21 cellular contexts compared by ENCODE assay signal in the genomic region with DNA sequence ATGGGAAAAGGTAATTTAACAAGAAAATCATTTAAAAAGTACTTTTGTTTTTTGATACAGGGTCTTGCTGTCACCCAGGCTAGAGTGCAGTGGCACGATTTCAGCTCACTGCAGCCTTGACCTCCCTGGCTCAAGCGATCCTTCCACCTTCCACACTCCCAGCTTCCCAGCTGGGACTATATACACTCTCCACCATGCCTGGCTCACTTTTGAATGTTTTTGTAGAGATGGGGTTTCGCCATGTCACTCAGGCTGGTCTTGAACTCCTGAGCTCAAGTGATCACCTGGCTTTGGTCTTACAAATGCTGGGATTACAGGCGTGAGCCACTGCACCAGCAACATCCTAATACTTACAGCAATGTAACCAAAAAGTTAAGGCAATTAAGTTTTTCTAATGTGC. TPM values are rescaled to one million over a fixed set of nuclear protein-coding genes. Genes with fewer than 3 reads are reported as not detected.
DNase-seq lines count a peak whose midpoint lies in the region; ATAC-seq and TF ChIP-seq lines count a peak whose summit lies in the region.
"Had no signal": no experiment of that assay in that cellular context is flagged by ENCODE, and none has a peak within 500 bp of the region (broad histone marks: within the 10 kb centered on the region; RNA-seq: fewer than 3 reads in every experiment).

No MANE protein-coding gene starts in this region.

- TF ChIP-seq CTCF in 22Rv1 (IDR thresholded peaks at IDR 0.05) (no peak), RWPE1 (conservative IDR thresholded peaks at IDR 0.05; ENCODE audit: low read depth) (no peak), osteocyte (IDR thresholded peaks at IDR 0.05) (no peak)

- H3K27ac Mint-ChIP-seq in activated CD4-positive, alpha-beta T cell treated with anti-CD3 and anti-CD28 coated beads for 36 hours, result peak overlapping the region; percentile 60
- peak overlapping the region; percentile 41 for H3K27ac Mint-ChIP-seq in dendritic cell treated with granulocyte-macrophage colony-stimulating factor and Interleukin-4, amounts not matched to agents 40 ng/mL and 50 ng/mL, for 4 days
- H3K27ac Mint-ChIP-seq in osteocyte (ENCODE audit: unreplicated experiment), result no peak overlapping the region

- H3K9me3 Mint-ChIP-seq in activated CD4-positive, alpha-beta T cell treated with anti-CD3 and anti-CD28 coated beads for 36 hours (ENCODE audit: low read depth), result no peaks in the 10 kb centered on the region
- H3K9me3 Mint-ChIP-seq in dendritic cell treated with granulocyte-macrophage colony-stimulating factor and Interleukin-4, amounts not matched to agents 40 ng/mL and 50 ng/mL, for 4 days, result no peaks in the 10 kb centered on the region
- H3K9me3 Mint-ChIP-seq in osteocyte (ENCODE audit: unreplicated experiment), result no peaks in the 10 kb centered on the region

- H3K36me3 Mint-ChIP-seq in activated CD4-positive, alpha-beta T cell treated with anti-CD3 and anti-CD28 coated beads for 36 hours (ENCODE audit: low read depth), result peaks cover 69% of the 10 kb centered on the region
- peaks cover 74% of the 10 kb centered on the region for H3K36me3 Mint-ChIP-seq in dendritic cell treated with granulocyte-macrophage colony-stimulating factor and Interleukin-4, amounts not matched to agents 40 ng/mL and 50 ng/mL, for 4 days (ENCODE audit: low read depth)
- H3K36me3 Mint-ChIP-seq in osteocyte (ENCODE audit: unreplicated experiment), result peaks cover 39% of the 10 kb centered on the region

- ATAC-seq in activated CD4-positive, alpha-beta T cell treated with anti-CD3 and anti-CD28 coated beads for 36 hours, result no peak

- CTCF ChIA-PET in activated CD4-positive, alpha-beta T cell treated with anti-CD3 and anti-CD28 coated beads for 36 hours (lab: Charles Lee), result interaction anchor here (0.8 kb wide), 1 partner anchor 10 kb away, joined by 3 read pairs; no protein-coding TSS in a partner anchor
- CTCF ChIA-PET in RWPE1 (lab: Yijun Ruan, JAX), result no interaction called here

- no peak overlapping the region for H3K4me3 Mint-ChIP-seq in activated CD4-positive, alpha-beta T cell treated with anti-CD3 and anti-CD28 coated beads for 36 hours
- no peak overlapping the region for H3K4me3 Mint-ChIP-seq in dendritic cell treated with granulocyte-macrophage colony-stimulating factor and Interleukin-4, amounts not matched to agents 40 ng/mL and 50 ng/mL, for 4 days
- no peak overlapping the region for H3K4me3 Mint-ChIP-seq in osteocyte (ENCODE audit: unreplicated experiment)

- H3K27me3 Mint-ChIP-seq in activated CD4-positive, alpha-beta T cell treated with anti-CD3 and anti-CD28 coated beads for 36 hours, result no peaks in the 10 kb centered on the region
- no peaks in the 10 kb centered on the region for H3K27me3 Mint-ChIP-seq in dendritic cell treated with granulocyte-macrophage colony-stimulating factor and Interleukin-4, amounts not matched to agents 40 ng/mL and 50 ng/mL, for 4 days
- H3K27me3 Mint-ChIP-seq in osteocyte (ENCODE audit: unreplicated experiment), result no peaks in the 10 kb centered on the region
- H3K27me3 Mint-ChIP-seq: progenitor cell of endocrine pancreas had no signal

- no peak for DNase-seq in activated CD4-positive, alpha-beta T cell treated with anti-CD3 and anti-CD28 coated beads for 36 hours
- DNase-seq in activated CD4-positive, alpha-beta T cell treated with anti-CD3 and anti-CD28 coated beads for 4 hours, result no peak
- no peak for DNase-seq in RWPE1 (ENCODE audit: low spot score)
- DNase-seq in kidney glomerular epithelial cell (lab: John Stamatoyannopoulos, UW), result no peak
- DNase-seq in osteocyte (ENCODE audit: extremely low spot score, unreplicated experiment), result no peak
- no peak for DNase-seq in stimulated activated CD4-positive, alpha-beta T cell treated with anti-CD3 and anti-CD28 coated beads, Interleukin-4, amount 100 ng/mL, for 4 hours
- DNase-seq: activated CD4-positive, alpha-beta T cell treated with anti-CD3 and anti-CD28 coated beads for 48 hours; anterior cingulate cortex; dorsolateral prefrontal cortex; GDM1; KG1; NCI-H1436 treated with DMSO at 0.1 percent for 48 hours; NCI-H2107; NCI-H446; OCI-M1; Right ventricle myocardium superior; stimulated activated CD8-positive, alpha-beta memory T cell treated with anti-CD3 and anti-CD28 coated beads, Interleukin-4, amount 100 ng/mL, for 48 hours; upper lobe of left lung had no signal

- H3K27ac ChIP-seq in 22Rv1 (0 out of 2 replicates have a peak overlapping the region, but pooled peaks have one; percentile 32), RWPE1 (peak overlapping the region; percentile 49)
- H3K27ac ChIP-seq: dorsolateral prefrontal cortex, upper lobe of left lung had no signal

- H3K4me1 Mint-ChIP-seq in activated CD4-positive, alpha-beta T cell treated with anti-CD3 and anti-CD28 coated beads for 36 hours, result peaks cover 44% of the 10 kb centered on the region
- peaks cover 34% of the 10 kb centered on the region for H3K4me1 Mint-ChIP-seq in dendritic cell treated with granulocyte-macrophage colony-stimulating factor and Interleukin-4, amounts not matched to agents 40 ng/mL and 50 ng/mL, for 4 days (ENCODE audit: low read depth)
- peaks cover 31% of the 10 kb centered on the region for H3K4me1 Mint-ChIP-seq in osteocyte (ENCODE audit: unreplicated experiment)

- intact Hi-C loops in activated CD4-positive, alpha-beta T cell treated with anti-CD3 and anti-CD28 coated beads for 36 hours (cut with DNase I, micrococcal nuclease), result no loop called here
- intact Hi-C loops in dendritic cell treated with granulocyte-macrophage colony-stimulating factor and Interleukin-4, amounts not matched to agents 40 ng/mL and 50 ng/mL, for 4 days (cut with micrococcal nuclease), result no loop called here

- POLR2A ChIA-PET in activated CD4-positive, alpha-beta T cell treated with anti-CD3 and anti-CD28 coated beads for 36 hours (lab: Charles Lee), result interaction anchor here (1.0 to 2.4 kb wide), 2 partner anchors 44 to 107 kb away, joined by 3 to 7 read pairs; a partner anchor contains a TSS
- POLR2A ChIA-PET in RWPE1 (lab: Yijun Ruan, JAX; ENCODE audit: low non-redundant PET), result no interaction called here

RNA-seq across cellular contexts. Expression of a gene that starts 3.5 kb away (rescaled TPM):
- 10 to 100 TPM; 25.1 to 26.0 TPM for total RNA-seq in activated CD4-positive, alpha-beta T cell treated with anti-CD3 and anti-CD28 coated beads for 36 hours
- total RNA-seq in osteocyte, result 15.3 and 18.2 TPM in 2 replicates

RNA-seq across cellular contexts. Expression of a gene that starts 6.1 kb away (rescaled TPM):
- total RNA-seq in activated CD4-positive, alpha-beta T cell treated with anti-CD3 and anti-CD28 coated beads for 36 hours, result 1,000 to 10,000 TPM; 1,807 to 1,945 TPM
- 989 and 1,036 TPM in 2 replicates for total RNA-seq in osteocyte

RNA-seq across cellular contexts. Expression of a gene that starts 43.9 kb away (rescaled TPM):
- total RNA-seq in activated CD4-positive, alpha-beta T cell treated with anti-CD3 and anti-CD28 coated beads for 36 hours, result 10 to 100 TPM; 18.1 to 20.0 TPM
- total RNA-seq in osteocyte, result 10.8 and 12.7 TPM in 2 replicates
